ENCODE assay signal across 26 cellular contexts in genomic region chr5:179251276-179251969, GRCh38.
DNase-seq lines count a peak whose midpoint lies in the region; ATAC-seq, FAIRE-seq and TF ChIP-seq lines count a peak whose summit lies in the region.
"Had no signal": no experiment of that assay in that cellular context is flagged by ENCODE, and none has a peak within 500 bp of the region (broad histone marks: within the 10 kb centered on the region; RNA-seq: fewer than 3 reads in every experiment).

No MANE protein-coding gene starts in this region.

- no CpG with 5 or more reads among the region's 8 CpGs for WGBS in H9 (ENCODE audit: extremely low coverage, insufficient read length, low lambda C conversion rate)
- WGBS in endodermal cell (ENCODE audit: insufficient coverage in 1 of 2, insufficient read length in 1 of 2), 2 experiments = 88 to 100% methylated on average over 3 to 8 of the region's 8 CpGs
- WGBS in spleen, 5 donors = 79 to 86% (median 85%) methylated on average over 8 of the region's 8 CpGs
- WGBS in pancreas, 2 donors = 67 to 79% methylated on average over 8 of the region's 8 CpGs

- no peak overlapping the region for H2BK5ac ChIP-seq in H9 (ENCODE audit: insufficient read length, low read length)

- H2AK5ac ChIP-seq in H9 (ENCODE audit: insufficient read length, low read length) = no peak overlapping the region

- H3K36me3 ChIP-seq in endodermal cell (ENCODE audit: control insufficient read depth, insufficient read depth, low read length) (no peaks in the 10 kb centered on the region), spleen (no peaks in the 10 kb centered on the region), pancreas (no peaks in the 10 kb centered on the region)

- no peak overlapping the region for H3K4me3 ChIP-seq in endodermal cell (ENCODE audit: low read length)
- no peak overlapping the region for H3K4me3 ChIP-seq in spleen
- no peak overlapping the region for H3K4me3 ChIP-seq in pancreas
- H3K4me3 ChIP-seq: K562 had no signal

- H3K9me3 Mint-ChIP-seq in H9 (peaks cover 7 to 13% of the 10 kb centered on the region in 2 experiments), endodermal cell (peaks cover 13% of the 10 kb centered on the region)

- no peak for TF ChIP-seq POLR2A in spleen (IDR thresholded peaks at IDR 0.05)

- DNase-seq in activated effector memory CD4-positive, alpha-beta T cell treated with anti-CD3 and anti-CD28 coated beads, Interleukin-2, amount 50 U/mL, for 16 hours = peak; percentile 55
- no peak for DNase-seq in activated effector memory CD4-positive, alpha-beta T cell treated with Interleukin-2 at 50 U/mL for 16 hours
- peak; percentile 15 for DNase-seq in H9
- DNase-seq in endodermal cell = peak; percentile 13
- peak; percentile 37 for DNase-seq in spleen
- no peak for DNase-seq in COLO668 (lab: John Stamatoyannopoulos, UW; ENCODE audit: unreplicated experiment)
- DNase-seq in pancreas = no peak
- no peak for DNase-seq in Ammon's horn (ENCODE audit: low spot score)
- DNase-seq: 8988T, ACHN, DMS153, DND-41, Kasumi-1, NCI-H1092 treated with DMSO at 0.1 percent for 48 hours, NCI-H1436, NCI-H187, NCI-H2081 treated with DMSO at 0.1 percent for 48 hours, NCI-H2171, NCI-H226, NCI-H510A, NCI-H69, SIG-M5 had no signal

- H3K79me2 ChIP-seq in H9 (ENCODE audit: insufficient read depth, low read length) = no peaks in the 10 kb centered on the region

- no peak overlapping the region for H3K27ac Mint-ChIP-seq in H9
- H3K27ac Mint-ChIP-seq in endodermal cell = no peak overlapping the region

- no peaks in the 10 kb centered on the region for H4K20me1 ChIP-seq in H9 (ENCODE audit: control insufficient read depth, insufficient read depth, insufficient read length)

- H3K4me1 Mint-ChIP-seq in H9 (peaks cover 14 to 21% of the 10 kb centered on the region in 2 experiments), endodermal cell (no peaks in the 10 kb centered on the region)

- no peak overlapping the region for H3K56ac ChIP-seq in H9 (ENCODE audit: insufficient read length, low read depth, low read length)

- peaks cover 4% of the 10 kb centered on the region for H3K23me2 ChIP-seq in H9 (ENCODE audit: insufficient read length, low read depth, low read length, poor library complexity, severe bottlenecking)

- no peak overlapping the region for H4K91ac ChIP-seq in H9 (ENCODE audit: insufficient read length, low read depth, low read length)

- no peak overlapping the region for H4K8ac ChIP-seq in H9 (replicated peaks; ENCODE audit: insufficient read length, low read depth, low read length)

- no peak overlapping the region for H3K14ac ChIP-seq in H9 (ENCODE audit: insufficient read depth, low read length)

- H3K79me1 ChIP-seq in H9 (ENCODE audit: insufficient read depth, low read depth, low read length, poor library complexity, severe bottlenecking) = no peaks in the 10 kb centered on the region

- FAIRE-seq in pancreas (lab: Jason Lieb, UNC) = no peak
- FAIRE-seq: GM12892, HTR-8/SVneo, K562 had no signal

- intact Hi-C loops in spleen (cut with DNase I; ENCODE audit: low total_unique reads) (no loop called here), pancreas (cut with DNase I) (no loop called here)

- H3K23ac ChIP-seq in H9 (ENCODE audit: insufficient read length, low read depth, low read length) = no peak overlapping the region

- no peaks in the 10 kb centered on the region for H3K27me3 ChIP-seq in H9 (ENCODE audit: insufficient read depth, low read length)
- H3K27me3 ChIP-seq in endodermal cell (ENCODE audit: control insufficient read depth, insufficient read depth, low read length, poor library complexity, severe bottlenecking) = no peaks in the 10 kb centered on the region
- H3K27me3 ChIP-seq in spleen (replicated peaks in 1 of 7) = no peaks in the 10 kb centered on the region
- H3K27me3 ChIP-seq in pancreas = no peaks in the 10 kb centered on the region

- no peak overlapping the region for H3K4me2 ChIP-seq in H9 (ENCODE audit: insufficient read depth, insufficient read length, low read length)

- no peak overlapping the region for H4K5ac ChIP-seq in H9 (ENCODE audit: insufficient read length, low read depth, low read length)

- no peak overlapping the region for H3K4ac ChIP-seq in H9 (ENCODE audit: low read depth, low read length)

- H2BK15ac ChIP-seq in H9 (ENCODE audit: low read depth, low read length) = no peak overlapping the region

- TF ChIP-seq CTCF in H9 (conservative IDR thresholded peaks at IDR 0.05) (no peak), endodermal cell (conservative IDR thresholded peaks at IDR 0.05) (no peak), spleen (IDR thresholded peaks at IDR 0.05 in 8 of 11, conservative IDR thresholded peaks at IDR 0.05 in 3 of 11) (no peak), pancreas (IDR thresholded peaks at IDR 0.05) (no peak)

- H3K4me3 Mint-ChIP-seq in H9 (no peak overlapping the region), endodermal cell (no peak overlapping the region)

- H3T11ph ChIP-seq in H9 (ENCODE audit: low read length) = no peak overlapping the region

- H3K4me1 ChIP-seq in H9 (ENCODE audit: insufficient read depth, low read length) (no peaks in the 10 kb centered on the region), endodermal cell (ENCODE audit: control insufficient read depth, insufficient read depth, low read length) (no peaks in the 10 kb centered on the region), spleen (no peaks in the 10 kb centered on the region), pancreas (no peaks in the 10 kb centered on the region)

- no peak overlapping the region for H2BK120ac ChIP-seq in H9 (ENCODE audit: low read depth, low read length, poor library complexity, severe bottlenecking)

- ATAC-seq in pancreas = no peak
- ATAC-seq: K562, Panc1 had no signal

- no peaks in the 10 kb centered on the region for H3K27me3 Mint-ChIP-seq in H9 (ENCODE audit: low read depth)
- no peaks in the 10 kb centered on the region for H3K27me3 Mint-ChIP-seq in endodermal cell (ENCODE audit: insufficient read depth)

- H3K27ac ChIP-seq in H9 (ENCODE audit: insufficient read length, low read depth, low read length) = no peak overlapping the region
- no peak overlapping the region for H3K27ac ChIP-seq in endodermal cell (ENCODE audit: low read depth, low read length)
- no peak overlapping the region for H3K27ac ChIP-seq in spleen
- H3K27ac ChIP-seq in pancreas = no peak overlapping the region

- no peaks in the 10 kb centered on the region for H3K9me3 ChIP-seq in H9 (ENCODE audit: control insufficient read depth, low read depth, low read length)
- H3K9me3 ChIP-seq in endodermal cell (ENCODE audit: control insufficient read depth, low read length) = peaks cover 11% of the 10 kb centered on the region
- peaks cover 0 to 16% (median 11%) of the 10 kb centered on the region in 8 donors for H3K9me3 ChIP-seq in spleen
- H3K9me3 ChIP-seq in pancreas = no peaks in the 10 kb centered on the region

- no peak overlapping the region for H3K18ac ChIP-seq in H9 (ENCODE audit: insufficient read length, low read depth, low read length)

- no peak overlapping the region for H2BK20ac ChIP-seq in H9 (ENCODE audit: low read depth, low read length, poor library complexity, severe bottlenecking)

- H3K36me3 Mint-ChIP-seq in H9 (ENCODE audit: insufficient read depth in 1 of 3, low read depth in 3 of 3) (peaks cover 3 to 8% (median 3%) of the 10 kb centered on the region in 3 experiments; a peak in 5 of 7 replicates), endodermal cell (ENCODE audit: low read depth) (no peaks in the 10 kb centered on the region)

- no peak overlapping the region for H2AFZ ChIP-seq in H9 (ENCODE audit: low read length)

- no peak overlapping the region for H2BK12ac ChIP-seq in H9 (ENCODE audit: insufficient read length, low read depth, low read length)

- H3K9ac ChIP-seq in H9 (ENCODE audit: extremely low read depth, insufficient read length, low read length) (no peak overlapping the region), endodermal cell (ENCODE audit: extremely low read depth, low read length, poor library complexity, severe bottlenecking) (no peak overlapping the region)

Comparison
In these comparisons a context has a peak if more than half of its experiments do, and no peak if none do; other contexts are left out.
1. DNase-seq: peak in activated effector memory CD4-positive, alpha-beta T cell treated with anti-CD3 and anti-CD28 coated beads, Interleukin-2, amount 50 U/mL, for 16 hours (single experiment), H9 (single experiment), endodermal cell (single experiment) and spleen (single experiment); none in activated effector memory CD4-positive, alpha-beta T cell treated with Interleukin-2 at 50 U/mL for 16 hours (single experiment), COLO668 (single experiment), pancreas (0 of 6) and Ammon's horn (single experiment).